Comparison of ENCODE assay signal across 8 cellular contexts in genomic region chr16:67028167-67028554, GRCh38. TPM values are rescaled to one million over a fixed set of nuclear protein-coding genes. Genes with fewer than 3 reads are reported as not detected.
DNase-seq lines count a peak whose midpoint lies in the region; ATAC-seq, FAIRE-seq and TF ChIP-seq lines count a peak whose summit lies in the region.

No MANE protein-coding gene starts in this region.

- H3K9ac ChIP-seq in OCI-LY1 (ENCODE audit: low read length) = peak overlapping the region; percentile 89
- peak overlapping the region; percentile 93 for H3K9ac ChIP-seq in endothelial cell of umbilical vein (replicated peaks; ENCODE audit: extremely low read depth, insufficient read depth, low read length)

- peak overlapping the region; percentile 79 to 93 (median 85) for H3K4me3 Mint-ChIP-seq in CD4-positive, alpha-beta memory T cell
- peak overlapping the region; percentile 68 for H3K4me3 Mint-ChIP-seq in osteocyte (ENCODE audit: unreplicated experiment)

- CTCF ChIA-PET in CD4-positive, alpha-beta memory T cell (lab: Charles Lee; ENCODE audit: partially characterized antibody) = interaction anchor here (0.7 to 3.9 kb wide), 13 partner anchors 9 to 157 kb away, joined by 3 to 23 read pairs (median 3); no protein-coding TSS in a partner anchor
- CTCF ChIA-PET in endothelial cell of umbilical vein (lab: Charles Lee) = interaction anchor here (0.6 to 3.0 kb wide), 9 partner anchors 10 to 157 kb away, joined by 3 to 25 read pairs (median 3); no protein-coding TSS in a partner anchor

- FAIRE-seq in endothelial cell of umbilical vein (lab: Jason Lieb, UNC) = no peak

- peaks cover 0 to 17% of the 10 kb centered on the region in 2 donors for H3K36me3 Mint-ChIP-seq in CD4-positive, alpha-beta memory T cell
- H3K36me3 Mint-ChIP-seq in osteocyte (ENCODE audit: unreplicated experiment) = peaks cover 3% of the 10 kb centered on the region

- TF ChIP-seq CTCF in OCI-LY1 (IDR thresholded peaks at IDR 0.05; ENCODE audit: low read length) (no peak), endothelial cell of umbilical vein (IDR thresholded peaks at IDR 0.05; ENCODE audit: extremely low read depth in 1 of 2, insufficient read depth in 1 of 2, low read depth in 1 of 2, low read length in 2 of 2) (no peak), osteocyte (IDR thresholded peaks at IDR 0.05) (no peak)

- no peaks in the 10 kb centered on the region for H4K20me1 ChIP-seq in OCI-LY1 (ENCODE audit: insufficient read depth, low read length)
- no peaks in the 10 kb centered on the region for H4K20me1 ChIP-seq in endothelial cell of umbilical vein (replicated peaks; ENCODE audit: control insufficient read depth, extremely low read depth, insufficient read depth, low read length)

- TF ChIP-seq POLR2A in endothelial cell of umbilical vein (IDR thresholded peaks at IDR 0.05; ENCODE audit: low read depth, low read length) = no peak

- H3K4me3 ChIP-seq in CD4-positive, alpha-beta memory T cell (ENCODE audit: low read length in 2 of 2) = peak overlapping the region; percentile 76 to 84
- peak overlapping the region; percentile 80 for H3K4me3 ChIP-seq in OCI-LY1 (ENCODE audit: low read depth, low read length, poor library complexity, severe bottlenecking)
- H3K4me3 ChIP-seq in endothelial cell of umbilical vein (replicated peaks in 1 of 3; ENCODE audit: insufficient read depth in 1 of 3, low read depth in 1 of 3, low read length in 3 of 3) = peak overlapping the region in 2 of 3 experiments; percentile 25 to 84

- H3K79me2 ChIP-seq in OCI-LY1 (ENCODE audit: insufficient read depth, low read length) (peaks cover 12% of the 10 kb centered on the region; the same call in 1 of the 2 replicates), endothelial cell of umbilical vein (ENCODE audit: control insufficient read depth, insufficient read depth, low read length) (peaks cover 38% of the 10 kb centered on the region)

- H3K4me2 ChIP-seq in OCI-LY1 (ENCODE audit: low read length) (peak overlapping the region; percentile 95), endothelial cell of umbilical vein (ENCODE audit: insufficient read depth, low read length) (peak overlapping the region; percentile 96)

- POLR2A ChIA-PET in CD4-positive, alpha-beta memory T cell (lab: Charles Lee; ENCODE audit: partially characterized antibody) = interaction anchor here (0.6 to 6.3 kb wide), 20 partner anchors 8 to 199 kb away, joined by 3 to 60 read pairs (median 5); partner anchors contain the start of genes B3GNT9, FBXL8, PHAF1 and TMEM208
- POLR2A ChIA-PET in endothelial cell of umbilical vein (lab: Charles Lee) = interaction anchor here (0.6 to 2.5 kb wide), 3 partner anchors 10 to 38 kb away, joined by 4 to 7 read pairs (median 5); no protein-coding TSS in a partner anchor

- no peaks in the 10 kb centered on the region for H3K9me3 Mint-ChIP-seq in CD4-positive, alpha-beta memory T cell
- H3K9me3 Mint-ChIP-seq in osteocyte (ENCODE audit: unreplicated experiment) = no peaks in the 10 kb centered on the region

- H3K4me1 ChIP-seq in CD4-positive, alpha-beta memory T cell (ENCODE audit: insufficient read depth, low read length) = peaks cover 40% of the 10 kb centered on the region
- H3K4me1 ChIP-seq in OCI-LY1 (ENCODE audit: insufficient read depth, low read length, severe bottlenecking) = peaks cover 32% of the 10 kb centered on the region
- H3K4me1 ChIP-seq in endothelial cell of umbilical vein (ENCODE audit: control insufficient read depth, extremely low read depth, insufficient read depth, low read length) = peaks cover 28% of the 10 kb centered on the region

- dilution Hi-C loops in endothelial cell of umbilical vein (cut with MboI; ENCODE audit: extremely low pct_ligation_motif_present, low sequenced_read_pairs) = no loop called here

- ATAC-seq in HG03520 (IDR thresholded peaks at IDR 0.05; ENCODE audit: unreplicated experiment) (no peak), HG03469 (IDR thresholded peaks at IDR 0.05; ENCODE audit: unreplicated experiment) (no peak)

- no peaks in the 10 kb centered on the region for H3K27me3 ChIP-seq in CD4-positive, alpha-beta memory T cell (ENCODE audit: insufficient read depth, low read length)
- H3K27me3 ChIP-seq in OCI-LY1 (ENCODE audit: insufficient read depth, low read length) (no peaks in the 10 kb centered on the region), endothelial cell of umbilical vein (ENCODE audit: control insufficient read depth in 2 of 2, insufficient read depth in 2 of 2, low read length in 2 of 2) (no peaks in the 10 kb centered on the region)

- H2AFZ ChIP-seq in OCI-LY1 (ENCODE audit: low read length) (peak overlapping the region; percentile 71), endothelial cell of umbilical vein (ENCODE audit: low read depth, low read length) (peak overlapping the region; percentile 100)

- intact Hi-C loops in CD4-positive, alpha-beta memory T cell (cut with micrococcal nuclease) = loop anchor here (1.0 to 2.0 kb wide), 3 partner anchors 10 to 25 kb away; no protein-coding TSS in a partner anchor
- intact Hi-C loops in endothelial cell of umbilical vein (cut with micrococcal nuclease) = no loop called here

- H3K36me3 ChIP-seq in CD4-positive, alpha-beta memory T cell (ENCODE audit: insufficient read depth, low read length) = no peaks in the 10 kb centered on the region
- H3K36me3 ChIP-seq in OCI-LY1 (ENCODE audit: insufficient read depth, low read length) (peaks cover 21% of the 10 kb centered on the region), endothelial cell of umbilical vein (ENCODE audit: control insufficient read depth in 2 of 2, extremely low read depth in 1 of 2, insufficient read depth in 2 of 2, low read length in 2 of 2) (peaks cover 0 to 4% of the 10 kb centered on the region in 2 experiments)

- no peaks in the 10 kb centered on the region for H3K9me2 ChIP-seq in OCI-LY1 (ENCODE audit: low read depth, low read length)

- H3K27ac ChIP-seq in CD4-positive, alpha-beta memory T cell (ENCODE audit: low read depth, low read length) = peak overlapping the region; percentile 88
- H3K27ac ChIP-seq in OCI-LY1 (ENCODE audit: low read depth, low read length, poor library complexity, severe bottlenecking) (peak overlapping the region; percentile 63), endothelial cell of umbilical vein (ENCODE audit: insufficient read depth, low read depth, low read length) (peak overlapping the region; percentile 92)

- H3K27ac Mint-ChIP-seq in CD4-positive, alpha-beta memory T cell = peak overlapping the region; percentile 94 to 97 (median 96)
- H3K27ac Mint-ChIP-seq in osteocyte (ENCODE audit: unreplicated experiment) = peak overlapping the region; percentile 80

- no TSS peak for BruUV-seq in endothelial cell of umbilical vein (replicated peaks; lab: Mats Ljungman, UMichigan)

- no peaks in the 10 kb centered on the region for H3K27me3 Mint-ChIP-seq in CD4-positive, alpha-beta memory T cell
- H3K27me3 Mint-ChIP-seq in osteocyte (ENCODE audit: unreplicated experiment) = no peaks in the 10 kb centered on the region

- H3F3A ChIP-seq in OCI-LY1 (ENCODE audit: insufficient read depth, low read length) = no peaks in the 10 kb centered on the region

- no peaks in the 10 kb centered on the region for H3K9me3 ChIP-seq in CD4-positive, alpha-beta memory T cell (ENCODE audit: control insufficient read depth in 1 of 2, low read length in 2 of 2)
- no peaks in the 10 kb centered on the region for H3K9me3 ChIP-seq in OCI-LY1 (ENCODE audit: low read length)
- no peaks in the 10 kb centered on the region for H3K9me3 ChIP-seq in endothelial cell of umbilical vein (replicated peaks; ENCODE audit: control insufficient read depth, insufficient read depth, low read length)

- peaks cover 20 to 45% (median 34%) of the 10 kb centered on the region in 4 donors for H3K4me1 Mint-ChIP-seq in CD4-positive, alpha-beta memory T cell
- peaks cover 30% of the 10 kb centered on the region for H3K4me1 Mint-ChIP-seq in osteocyte (ENCODE audit: unreplicated experiment)

- DNase-seq in CD4-positive, alpha-beta memory T cell = no peak
- no peak for DNase-seq in endothelial cell of umbilical vein (ENCODE audit: low read depth, low spot score)
- DNase-seq in osteocyte (ENCODE audit: extremely low spot score, unreplicated experiment) = no peak
- no peak for DNase-seq in NCI-H2081 (lab: John Stamatoyannopoulos, UW)
- DNase-seq in GDM1 (lab: John Stamatoyannopoulos, UW) = no peak

- H3K9me1 ChIP-seq in endothelial cell of umbilical vein (replicated peaks; ENCODE audit: control insufficient read depth, extremely low read depth, insufficient read depth, low read length) = no peaks in the 10 kb centered on the region

TF ChIP-seq in endothelial cell of umbilical vein, 7 proteins besides CTCF, POLR2A, EP300 and RAD21 (continues in another document):
- TF ChIP-seq POLR2AphosphoS5 (IDR thresholded peaks at IDR 0.05; ENCODE audit: insufficient read depth, low read depth, low read length) (no peak), GATA2 (IDR thresholded peaks at IDR 0.05; ENCODE audit: insufficient read depth, insufficient read length, low read depth, low read length) (no peak)

RNA-seq across cellular contexts. Expression of gene CBFB, which starts 0.8 kb away (rescaled TPM):
- 100 to 1,000 TPM; 112 TPM for total RNA-seq in CD4-positive, alpha-beta memory T cell
- 100 to 1,000 TPM; 102 to 108 TPM for polyA plus RNA-seq in CD4-positive, alpha-beta memory T cell
- 103 and 113 TPM in 2 replicates for total RNA-seq in endothelial cell of umbilical vein
- polyA plus RNA-seq in endothelial cell of umbilical vein = 22.0 and 27.8 TPM in 2 replicates
- 36.7 and 47.6 TPM in 2 replicates for polyA plus RNA-seq in endothelial cell of umbilical vein (2011; cell fraction: cytosol; rRNA removed)
- polyA plus RNA-seq in endothelial cell of umbilical vein (2011; cell fraction: nucleus; rRNA removed) = 26.1 and 52.4 TPM in 2 replicates
- 82.2 and 88.3 TPM in 2 replicates for polyA plus RNA-seq in endothelial cell of umbilical vein (2012)
- polyA minus RNA-seq in endothelial cell of umbilical vein = 46.7 and 53.5 TPM in 2 replicates
- 62.0 TPM for polyA minus RNA-seq in endothelial cell of umbilical vein (2011; cell fraction: cytosol; rRNA and poly(A)+ RNA removed)
- polyA minus RNA-seq in endothelial cell of umbilical vein (2011; cell fraction: nucleus; rRNA and poly(A)+ RNA removed) = 25.5 and 30.5 TPM in 2 replicates
- 75.2 and 88.3 TPM in 2 replicates for total RNA-seq in osteocyte

RNA-seq across cellular contexts. Expression of gene CES4A, which starts 39.8 kb away (rescaled TPM):
- total RNA-seq in CD4-positive, alpha-beta memory T cell = 10 to 100 TPM; 19.8 to 21.9 TPM
- polyA plus RNA-seq in CD4-positive, alpha-beta memory T cell = 10 to 100 TPM in 1 of 2 donors, 1 to 10 TPM in 1; 4.1 to 12.2 TPM
- total RNA-seq in endothelial cell of umbilical vein (3.9 and 5.4 TPM in 2 replicates), osteocyte (3.3 and 3.8 TPM in 2 replicates)
- polyA plus RNA-seq in endothelial cell of umbilical vein = 13.3 and 16.4 TPM in 2 replicates
- 2.3 and 3.0 TPM in 2 replicates for polyA plus RNA-seq in endothelial cell of umbilical vein (2011; cell fraction: cytosol; rRNA removed)
- polyA plus RNA-seq in endothelial cell of umbilical vein (2011; cell fraction: nucleus; rRNA removed) = 62.6 and 78.1 TPM in 2 replicates
- polyA plus RNA-seq in endothelial cell of umbilical vein (2012) = 7.1 TPM in 2 replicates
- polyA minus RNA-seq in endothelial cell of umbilical vein = 5.7 and 10.8 TPM in 2 replicates
- polyA minus RNA-seq in endothelial cell of umbilical vein (2011; cell fraction: cytosol; rRNA and poly(A)+ RNA removed) = not detected
- 4.9 and 5.2 TPM in 2 replicates for polyA minus RNA-seq in endothelial cell of umbilical vein (2011; cell fraction: nucleus; rRNA and poly(A)+ RNA removed)
